Comparison of ENCODE assay signal across 23 cellular contexts in the genomic region with DNA sequence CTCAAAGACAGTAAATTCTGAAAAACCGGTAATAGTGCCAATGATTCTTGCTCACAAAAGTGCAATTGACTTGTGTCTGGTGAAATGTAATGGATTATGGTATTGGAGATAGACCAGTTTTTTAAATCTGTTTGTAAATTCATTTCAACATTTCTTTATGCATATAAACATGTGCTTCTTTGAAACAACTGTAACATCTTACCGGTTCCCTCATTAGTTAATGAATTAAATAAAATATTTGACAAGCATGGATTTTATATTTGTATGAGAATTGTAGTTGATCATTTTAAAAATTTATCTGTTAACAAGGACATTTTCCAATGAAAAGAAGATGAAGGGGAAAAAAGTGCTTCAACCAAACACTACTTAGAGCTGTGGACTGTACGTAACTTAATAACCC. TPM values are rescaled to one million over a fixed set of nuclear protein-coding genes. Genes with fewer than 3 reads are reported as not detected.
"Had no signal": no experiment of that assay in that cellular context is flagged by ENCODE, and none has a peak within 500 bp of the region (broad histone marks: within the 10 kb centered on the region; RNA-seq: fewer than 3 reads in every experiment).

No MANE protein-coding gene starts in this region.

- H3K4me1 ChIP-seq: adrenal gland, ascending aorta, body of pancreas, breast epithelium had no signal

- H3K9me3 ChIP-seq: adrenal gland, ascending aorta, body of pancreas, breast epithelium had no signal

- H3K9me3 Mint-ChIP-seq: activated naive CD4-positive, alpha-beta T cell treated with anti-CD3 and anti-CD28 coated beads for 36 hours; activated naive CD4-positive, alpha-beta T cell treated with anti-CD3 and anti-CD28 coated beads, Interleukin-2, amount 10 ng/mL, durations not matched to agents 7 days and 5 days; activated naive CD4-positive, alpha-beta T cell treated with anti-CD3 and anti-CD28 coated beads, Interleukin-2, amount 50 U/mL, for 24 hours; activated naive CD4-positive, alpha-beta T cell treated with anti-CD3 and anti-CD28 coated beads, Interleukin-2, amount 50 U/mL, for 72 hours; activated naive CD8-positive, alpha-beta T cell treated with anti-CD3 and anti-CD28 coated beads for 36 hours; activated naive CD8-positive, alpha-beta T cell treated with anti-CD3 and anti-CD28 coated beads, Interleukin-2, amount 10 ng/mL, durations not matched to agents 7 days and 5 days; activated naive CD8-positive, alpha-beta T cell treated with anti-CD3 and anti-CD28 coated beads, Interleukin-2, amount 50 U/mL, for 24 hours; activated T-cell treated with anti-CD3 and anti-CD28 coated beads, Interleukin-2, amount 50 U/mL, for 24 hours; activated T-cell treated with anti-CD3 and anti-CD28 coated beads, Interleukin-2, amount 50 U/mL, for 4 hours; activated T-cell treated with anti-CD3 and anti-CD28 coated beads, Interleukin-2, amount 50 U/mL, for 72 hours; activated T-helper 1 cell treated with anti-CD3 and anti-CD28 coated beads, Interleukin-12 subunit alpha, Interleukin-12 subunit beta, Interleukin-2, Interleukin-4 antibody, amounts not matched to agents 30 ng/mL and 10 ng/mL and 1 ng/mL, durations not matched to agents 14 hours and 24 hours and 36 hours; activated T-helper 2 cell treated with anti-CD3 and anti-CD28 coated beads, Interferon-gamma antibody, Interleukin-2, Interleukin-4, amounts not matched to agents 10 μg/mL and 5 μg/mL and 100 μg/mL, durations not matched to agents 14 hours and 24 hours and 36 hours; brain; central memory CD8-positive, alpha-beta T cell had no signal

- ATAC-seq: activated naive CD4-positive, alpha-beta T cell treated with anti-CD3 and anti-CD28 coated beads, Interleukin-2, amount 50 U/mL, for 72 hours; activated naive CD8-positive, alpha-beta T cell treated with anti-CD3 and anti-CD28 coated beads, Interleukin-2, amount 50 U/mL, for 24 hours; activated T-cell treated with anti-CD3 and anti-CD28 coated beads, Interleukin-2, amount 50 U/mL, for 4 hours; activated T-cell treated with anti-CD3 and anti-CD28 coated beads, Interleukin-2, amount 50 U/mL, for 72 hours; body of pancreas had no signal

- H3K4me3 ChIP-seq: adrenal gland, ascending aorta, body of pancreas, breast epithelium, cardiac muscle cell had no signal

- H3K4me3 Mint-ChIP-seq: activated naive CD4-positive, alpha-beta T cell treated with anti-CD3 and anti-CD28 coated beads for 36 hours; activated naive CD4-positive, alpha-beta T cell treated with anti-CD3 and anti-CD28 coated beads, Interleukin-2, amount 10 ng/mL, durations not matched to agents 7 days and 5 days; activated naive CD4-positive, alpha-beta T cell treated with anti-CD3 and anti-CD28 coated beads, Interleukin-2, amount 50 U/mL, for 24 hours; activated naive CD8-positive, alpha-beta T cell; activated naive CD8-positive, alpha-beta T cell treated with anti-CD3 and anti-CD28 coated beads for 36 hours; activated naive CD8-positive, alpha-beta T cell treated with anti-CD3 and anti-CD28 coated beads, Interleukin-2, amount 10 ng/mL, durations not matched to agents 7 days and 5 days; activated naive CD8-positive, alpha-beta T cell treated with anti-CD3 and anti-CD28 coated beads, Interleukin-2, amount 50 U/mL, for 24 hours; activated T-cell treated with anti-CD3 and anti-CD28 coated beads, Interleukin-2, amount 50 U/mL, for 24 hours; activated T-cell treated with anti-CD3 and anti-CD28 coated beads, Interleukin-2, amount 50 U/mL, for 4 hours; activated T-cell treated with anti-CD3 and anti-CD28 coated beads, Interleukin-2, amount 50 U/mL, for 72 hours; activated T-helper 1 cell treated with anti-CD3 and anti-CD28 coated beads, Interleukin-12 subunit alpha, Interleukin-12 subunit beta, Interleukin-2, Interleukin-4 antibody, amounts not matched to agents 30 ng/mL and 10 ng/mL and 1 ng/mL, durations not matched to agents 14 hours and 24 hours and 36 hours; brain; central memory CD8-positive, alpha-beta T cell had no signal

- H3K36me3 Mint-ChIP-seq: activated naive CD4-positive, alpha-beta T cell treated with anti-CD3 and anti-CD28 coated beads, Interleukin-2, amount 10 ng/mL, durations not matched to agents 7 days and 5 days; activated naive CD4-positive, alpha-beta T cell treated with anti-CD3 and anti-CD28 coated beads, Interleukin-2, amount 50 U/mL, for 24 hours; activated naive CD4-positive, alpha-beta T cell treated with anti-CD3 and anti-CD28 coated beads, Interleukin-2, amount 50 U/mL, for 72 hours; activated naive CD8-positive, alpha-beta T cell; activated naive CD8-positive, alpha-beta T cell treated with anti-CD3 and anti-CD28 coated beads for 36 hours; activated naive CD8-positive, alpha-beta T cell treated with anti-CD3 and anti-CD28 coated beads, Interleukin-2, amount 10 ng/mL, durations not matched to agents 7 days and 5 days; brain had no signal

- H3K27me3 Mint-ChIP-seq: activated naive CD4-positive, alpha-beta T cell treated with anti-CD3 and anti-CD28 coated beads, Interleukin-2, amount 50 U/mL, for 24 hours; activated naive CD8-positive, alpha-beta T cell; activated naive CD8-positive, alpha-beta T cell treated with anti-CD3 and anti-CD28 coated beads for 36 hours; activated naive CD8-positive, alpha-beta T cell treated with anti-CD3 and anti-CD28 coated beads, Interleukin-2, amount 50 U/mL, for 24 hours; activated T-cell treated with anti-CD3 and anti-CD28 coated beads, Interleukin-2, amount 50 U/mL, for 24 hours; central memory CD8-positive, alpha-beta T cell had no signal

- H3K36me3 ChIP-seq: adrenal gland, ascending aorta, brain microvascular endothelial cell, breast epithelium, cardiac muscle cell had no signal

- H3K27ac Mint-ChIP-seq: activated naive CD4-positive, alpha-beta T cell treated with anti-CD3 and anti-CD28 coated beads for 36 hours; activated naive CD4-positive, alpha-beta T cell treated with anti-CD3 and anti-CD28 coated beads, Interleukin-2, amount 10 ng/mL, durations not matched to agents 7 days and 5 days; activated naive CD4-positive, alpha-beta T cell treated with anti-CD3 and anti-CD28 coated beads, Interleukin-2, amount 50 U/mL, for 24 hours; activated naive CD8-positive, alpha-beta T cell treated with anti-CD3 and anti-CD28 coated beads for 36 hours; activated naive CD8-positive, alpha-beta T cell treated with anti-CD3 and anti-CD28 coated beads, Interleukin-2, amount 10 ng/mL, durations not matched to agents 7 days and 5 days; activated naive CD8-positive, alpha-beta T cell treated with anti-CD3 and anti-CD28 coated beads, Interleukin-2, amount 50 U/mL, for 24 hours; activated T-cell treated with anti-CD3 and anti-CD28 coated beads, Interleukin-2, amount 50 U/mL, for 24 hours; activated T-cell treated with anti-CD3 and anti-CD28 coated beads, Interleukin-2, amount 50 U/mL, for 72 hours; activated T-helper 1 cell treated with anti-CD3 and anti-CD28 coated beads, Interleukin-12 subunit alpha, Interleukin-12 subunit beta, Interleukin-2, Interleukin-4 antibody, amounts not matched to agents 30 ng/mL and 10 ng/mL and 1 ng/mL, durations not matched to agents 14 hours and 24 hours and 36 hours; activated T-helper 2 cell treated with anti-CD3 and anti-CD28 coated beads, Interferon-gamma antibody, Interleukin-2, Interleukin-4, amounts not matched to agents 10 μg/mL and 5 μg/mL and 100 μg/mL, durations not matched to agents 14 hours and 24 hours and 36 hours; brain had no signal

- H3K27ac ChIP-seq: adrenal gland, ascending aorta, body of pancreas, brain microvascular endothelial cell, breast epithelium, cardiac muscle cell had no signal

- H3K4me1 Mint-ChIP-seq: activated naive CD4-positive, alpha-beta T cell treated with anti-CD3 and anti-CD28 coated beads, Interleukin-2, amount 10 ng/mL, durations not matched to agents 7 days and 5 days; activated naive CD4-positive, alpha-beta T cell treated with anti-CD3 and anti-CD28 coated beads, Interleukin-2, amount 50 U/mL, for 24 hours; activated naive CD8-positive, alpha-beta T cell treated with anti-CD3 and anti-CD28 coated beads, Interleukin-2, amount 10 ng/mL, durations not matched to agents 7 days and 5 days; brain; central memory CD8-positive, alpha-beta T cell had no signal

RNA-seq across cellular contexts. Expression of a gene that starts 21.0 kb away (rescaled TPM):
- total RNA-seq: ascending aorta, bronchial epithelial cell, cardiac muscle cell, chondrocyte had no signal
